In genomic region chr12:9319044-9319841, GRCh38 we compare ENCODE assay signal across 11 cellular contexts.
DNase-seq lines count a peak whose midpoint lies in the region; ATAC-seq and TF ChIP-seq lines count a peak whose summit lies in the region.
"Had no signal": no experiment of that assay in that cellular context is flagged by ENCODE, and none has a peak within 500 bp of the region (broad histone marks: within the 10 kb centered on the region; RNA-seq: fewer than 3 reads in every experiment).

No MANE protein-coding gene starts in this region.

- no peak overlapping the region for H3K27ac ChIP-seq in A673 (ENCODE audit: low read depth, low read length, poor library complexity, severe bottlenecking)
- H3K27ac ChIP-seq in MM.1S (ENCODE audit: low read length), result no peak overlapping the region
- H3K27ac ChIP-seq in foreskin keratinocyte, result no peak overlapping the region
- no peak overlapping the region for H3K27ac ChIP-seq in ascending aorta

- no peaks in the 10 kb centered on the region for H3K9me2 ChIP-seq in MM.1S (replicated peaks; ENCODE audit: insufficient read depth, low read length)

- H2AFZ ChIP-seq in MM.1S (ENCODE audit: low read length), result no peak overlapping the region

- H3K27me3 ChIP-seq in A673 (replicated peaks; ENCODE audit: insufficient read depth, low read depth, low read length, poor library complexity), result no peaks in the 10 kb centered on the region
- no peaks in the 10 kb centered on the region for H3K27me3 ChIP-seq in MM.1S (replicated peaks; ENCODE audit: insufficient read depth, low read length)
- H3K27me3 ChIP-seq in foreskin keratinocyte, result no peaks in the 10 kb centered on the region
- no peaks in the 10 kb centered on the region for H3K27me3 ChIP-seq in ascending aorta

- H3K4me1 ChIP-seq in A673 (ENCODE audit: insufficient read depth, low read length, poor library complexity, severe bottlenecking) (no peaks in the 10 kb centered on the region), MM.1S (ENCODE audit: low read length) (no peaks in the 10 kb centered on the region), foreskin keratinocyte (peaks cover 3% of the 10 kb centered on the region), ascending aorta (no peaks in the 10 kb centered on the region)

- CTCF ChIA-PET in A673 (lab: Charles Lee), result no interaction called here

- DNase-seq in A673 (ENCODE audit: low spot score) (no peak), GM12865 (ENCODE audit: low read depth) (peak; percentile 20), MM.1S (no peak), foreskin keratinocyte (no peak), OCI-M2 (lab: John Stamatoyannopoulos, UW; ENCODE audit: unreplicated experiment) (no peak), ascending aorta (ENCODE audit: low spot score in 2 of 2) (no peak), RPMI8226 (no peak)
- no peak for DNase-seq in natural killer cell treated with Interleukin-12 subunit alpha and Interleukin-12 subunit beta and Interleukin-15 and Interleukin-18, amount 100 ng/mL, for 72 hours (ENCODE audit: low spot score)
- DNase-seq: CD8-positive, alpha-beta T cell; NCI-H187; stimulated activated CD4-positive, alpha-beta T cell treated with anti-CD3 and anti-CD28 coated beads, Interleukin-2, amount 100 ng/mL, for 48 hours had no signal

- H3K79me2 ChIP-seq in MM.1S (ENCODE audit: low read length), result no peaks in the 10 kb centered on the region

- no peaks in the 10 kb centered on the region for H3F3A ChIP-seq in MM.1S (ENCODE audit: insufficient read depth, low read length)

- no peaks in the 10 kb centered on the region for H4K20me1 ChIP-seq in MM.1S (ENCODE audit: insufficient read depth, low read length)

- no peaks in the 10 kb centered on the region for H3K36me3 ChIP-seq in A673 (ENCODE audit: insufficient read depth, low read length, poor library complexity, severe bottlenecking)
- H3K36me3 ChIP-seq in MM.1S (replicated peaks; ENCODE audit: insufficient read depth, low read length), result no peaks in the 10 kb centered on the region
- H3K36me3 ChIP-seq in ascending aorta, result no peaks in the 10 kb centered on the region

- H3K4me2 ChIP-seq in MM.1S (ENCODE audit: low read depth, low read length), result no peak overlapping the region

- no peaks in the 10 kb centered on the region for H3K36me3 Mint-ChIP-seq in natural killer cell treated with Interleukin-12 subunit alpha and Interleukin-12 subunit beta and Interleukin-15 and Interleukin-18, amount 100 ng/mL, for 72 hours
- H3K36me3 Mint-ChIP-seq: CD8-positive, alpha-beta T cell had no signal

- H3K4me3 ChIP-seq in A673 (ENCODE audit: low read depth, low read length, poor library complexity, severe bottlenecking) (no peak overlapping the region), GM12865 (ENCODE audit: low read depth, low read length) (no peak overlapping the region), MM.1S (ENCODE audit: low read length) (no peak overlapping the region), ascending aorta (no peak overlapping the region)

- intact Hi-C loops in A673 (cut with micrococcal nuclease; ENCODE audit: unreplicated experiment) (no loop called here), ascending aorta (cut with DNase I) (no loop called here)

- BruUV-seq in A673 (replicated peaks; lab: Mats Ljungman, UMichigan), result no TSS peak

- H3K9ac ChIP-seq in MM.1S (ENCODE audit: low read length), result no peak overlapping the region

- peak; percentile 30 for ATAC-seq in foreskin keratinocyte
- no peak for ATAC-seq in natural killer cell treated with Interleukin-12 subunit alpha and Interleukin-12 subunit beta and Interleukin-15 and Interleukin-18, amount 100 ng/mL, for 72 hours
- ATAC-seq: CD8-positive, alpha-beta T cell had no signal

- no peak overlapping the region for H3K27ac Mint-ChIP-seq in natural killer cell treated with Interleukin-12 subunit alpha and Interleukin-12 subunit beta and Interleukin-15 and Interleukin-18, amount 100 ng/mL, for 72 hours
- H3K27ac Mint-ChIP-seq: CD8-positive, alpha-beta T cell had no signal

- no peaks in the 10 kb centered on the region for H3K9me3 Mint-ChIP-seq in natural killer cell treated with Interleukin-12 subunit alpha and Interleukin-12 subunit beta and Interleukin-15 and Interleukin-18, amount 100 ng/mL, for 72 hours
- H3K9me3 Mint-ChIP-seq: CD8-positive, alpha-beta T cell had no signal

- H3K4me3 Mint-ChIP-seq in natural killer cell treated with Interleukin-12 subunit alpha and Interleukin-12 subunit beta and Interleukin-15 and Interleukin-18, amount 100 ng/mL, for 72 hours, result no peak overlapping the region
- H3K4me3 Mint-ChIP-seq: CD8-positive, alpha-beta T cell had no signal

- H3K9me3 ChIP-seq in A673 (ENCODE audit: low read depth, low read length, poor library complexity, severe bottlenecking) (no peaks in the 10 kb centered on the region), MM.1S (replicated peaks; ENCODE audit: insufficient read depth, low read length) (no peaks in the 10 kb centered on the region), ascending aorta (no peaks in the 10 kb centered on the region)

- peaks cover 0 to 7% of the 10 kb centered on the region in 2 donors for H3K4me1 Mint-ChIP-seq in natural killer cell treated with Interleukin-12 subunit alpha and Interleukin-12 subunit beta and Interleukin-15 and Interleukin-18, amount 100 ng/mL, for 72 hours (ENCODE audit: low read depth in 2 of 2)

- no peaks in the 10 kb centered on the region for H3K27me3 Mint-ChIP-seq in natural killer cell treated with Interleukin-12 subunit alpha and Interleukin-12 subunit beta and Interleukin-15 and Interleukin-18, amount 100 ng/mL, for 72 hours

- TF ChIP-seq CTCF in A673 (conservative IDR thresholded peaks at IDR 0.05; ENCODE audit: low read depth, low read length) (peak; percentile 34), GM12865 (IDR thresholded peaks at IDR 0.05; ENCODE audit: insufficient read depth, low read depth, low read length, missing control alignments) (peak; percentile 32), MM.1S (IDR thresholded peaks at IDR 0.05; ENCODE audit: low read length) (0 out of 2 replicates have a peak, but pooled peaks have one; percentile 13), foreskin keratinocyte (conservative IDR thresholded peaks at IDR 0.05) (peak; percentile 36), ascending aorta (IDR thresholded peaks at IDR 0.05) (no peak)

- POLR2A ChIA-PET in A673 (lab: Charles Lee; ENCODE audit: low non-redundant PET), result no interaction called here

Comparison
In these comparisons a context has a peak if more than half of its experiments do, and no peak if none do; other contexts are left out.
1. CTCF ChIP-seq: peak in A673 (single experiment), GM12865 (single experiment), MM.1S (single experiment) and foreskin keratinocyte (single experiment); none in ascending aorta (0 of 3).